ENCODE assay signal across 13 cellular contexts in the genomic region with DNA sequence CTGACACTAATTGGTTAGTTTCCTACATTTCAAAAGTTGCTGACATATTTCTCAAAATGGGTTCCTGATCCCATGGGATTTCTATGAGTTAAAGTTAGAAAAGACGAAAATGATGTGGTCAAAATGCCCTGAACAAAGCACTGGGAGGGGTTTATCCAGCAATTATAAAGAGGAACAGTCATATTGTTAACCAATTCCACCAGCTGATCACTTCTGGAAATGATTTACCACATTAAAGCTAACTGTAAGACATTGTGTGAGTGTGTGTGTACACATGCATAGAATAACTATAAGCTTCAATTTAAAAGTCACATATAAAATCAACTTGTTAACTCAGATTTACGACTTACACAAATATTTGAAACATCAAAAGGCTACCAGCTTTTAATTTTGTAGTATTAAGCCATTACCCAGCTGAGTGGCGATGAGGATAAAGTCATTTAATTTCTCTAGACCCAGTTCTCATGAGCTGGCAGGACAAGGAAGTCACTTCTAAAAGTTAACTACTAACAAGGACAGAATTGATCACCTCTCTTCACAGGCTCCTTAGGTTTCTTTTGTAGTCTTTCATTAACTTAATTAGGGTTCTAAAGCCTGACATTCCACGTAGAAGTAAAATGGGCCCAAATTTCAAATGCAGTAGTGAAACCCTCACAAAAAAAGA. TPM values are rescaled to one million over a fixed set of nuclear protein-coding genes. Genes with fewer than 3 reads are reported as not detected.
DNase-seq lines count a peak whose midpoint lies in the region; ATAC-seq, FAIRE-seq and TF ChIP-seq lines count a peak whose summit lies in the region.
"Had no signal": no experiment of that assay in that cellular context is flagged by ENCODE, and none has a peak within 500 bp of the region (broad histone marks: within the 10 kb centered on the region; RNA-seq: fewer than 3 reads in every experiment).

No MANE protein-coding gene starts in this region.

- no peak for TF ChIP-seq POLR2A in sigmoid colon (IDR thresholded peaks at IDR 0.05)

- no peak for TF ChIP-seq CTCF in astrocyte (IDR thresholded peaks at IDR 0.05; ENCODE audit: insufficient read depth, low read depth, low read length)
- TF ChIP-seq CTCF in nephron progenitor cell (IDR thresholded peaks at IDR 0.05) = no peak
- TF ChIP-seq CTCF in sigmoid colon (IDR thresholded peaks at IDR 0.05) = no peak

- H3K27me3 ChIP-seq in astrocyte (ENCODE audit: insufficient read depth, low read length) (no peaks in the 10 kb centered on the region), sigmoid colon (no peaks in the 10 kb centered on the region)
- H3K27me3 ChIP-seq: SJSA1 had no signal

- H3K9ac ChIP-seq in astrocyte (ENCODE audit: low read length) = no peak overlapping the region

- intact Hi-C loops in sigmoid colon (cut with DNase I) = no loop called here

- 22 to 63% methylated on average over 4 of the region's 4 CpGs for WGBS in sigmoid colon, 2 donors

- no peak for FAIRE-seq in astrocyte (lab: Jason Lieb, UNC)

- H3K36me3 ChIP-seq in astrocyte (ENCODE audit: insufficient read depth, low read length) (no peaks in the 10 kb centered on the region), sigmoid colon (peaks cover 0 to 15% (median 9%) of the 10 kb centered on the region in 4 donors)
- H3K36me3 ChIP-seq: SJSA1 had no signal

- H3K4me1 Mint-ChIP-seq in astrocyte (ENCODE audit: low read depth, unreplicated experiment) = peaks cover 21% of the 10 kb centered on the region
- peaks cover 57% of the 10 kb centered on the region for H3K4me1 Mint-ChIP-seq in nephron progenitor cell

- peaks cover 7% of the 10 kb centered on the region for H3K4me1 ChIP-seq in astrocyte (ENCODE audit: insufficient read depth, low read length)
- peaks cover 0 to 34% (median 7%) of the 10 kb centered on the region in 4 donors for H3K4me1 ChIP-seq in sigmoid colon
- H3K4me1 ChIP-seq: SJSA1 had no signal

- no peak overlapping the region for H2AFZ ChIP-seq in astrocyte (ENCODE audit: low read depth, low read length)

- no peaks in the 10 kb centered on the region for H3K79me2 ChIP-seq in astrocyte (ENCODE audit: insufficient read depth, low read length)

- ATAC-seq in GM18861 (IDR thresholded peaks at IDR 0.05; ENCODE audit: unreplicated experiment) = peak; percentile 49
- ATAC-seq in HG03342 (IDR thresholded peaks at IDR 0.05; ENCODE audit: unreplicated experiment) = peak; percentile 26
- no peak for ATAC-seq in HG03045 (IDR thresholded peaks at IDR 0.05; ENCODE audit: unreplicated experiment)
- ATAC-seq in left lobe of liver = no peak

- no peak for TF ChIP-seq EP300 in sigmoid colon (IDR thresholded peaks at IDR 0.05)

- DNase-seq in astrocyte (ENCODE audit: low read depth) = no peak
- no peak for DNase-seq in nephron progenitor cell
- no peak for DNase-seq in left lobe of liver (ENCODE audit: low spot score)
- no peak for DNase-seq in NCI-H1694 (lab: John Stamatoyannopoulos, UW)
- DNase-seq in sigmoid colon = no peak
- DNase-seq: activated CD4-positive, alpha-beta T cell treated with anti-CD3 and anti-CD28 coated beads for 1 hour; activated naive CD4-positive, alpha-beta T cell; glutamatergic neuron; KG1 had no signal

- H3K4me3 ChIP-seq in astrocyte (ENCODE audit: insufficient read depth, low read depth, low read length) = no peak overlapping the region
- no peak overlapping the region for H3K4me3 ChIP-seq in sigmoid colon
- H3K4me3 ChIP-seq: SJSA1 had no signal

- H3K9me3 ChIP-seq in astrocyte (ENCODE audit: insufficient read depth, low read depth, low read length) (no peaks in the 10 kb centered on the region), sigmoid colon (no peaks in the 10 kb centered on the region)
- H3K9me3 ChIP-seq: SJSA1 had no signal

- no peaks in the 10 kb centered on the region for H3K36me3 Mint-ChIP-seq in astrocyte (ENCODE audit: low read depth, unreplicated experiment)
- H3K36me3 Mint-ChIP-seq in nephron progenitor cell (ENCODE audit: low read depth) = peaks cover 5% of the 10 kb centered on the region

- H3K9me3 Mint-ChIP-seq in astrocyte (ENCODE audit: unreplicated experiment) (no peaks in the 10 kb centered on the region), nephron progenitor cell (no peaks in the 10 kb centered on the region)

- no peak overlapping the region for H3K4me2 ChIP-seq in astrocyte (ENCODE audit: low read length)

- no peaks in the 10 kb centered on the region for H4K20me1 ChIP-seq in astrocyte (ENCODE audit: insufficient read depth, low read length)

- H3K27ac Mint-ChIP-seq in astrocyte (ENCODE audit: unreplicated experiment) (peak overlapping the region; percentile 47), nephron progenitor cell (peak overlapping the region; percentile 36)

- H3K27ac ChIP-seq in astrocyte (ENCODE audit: low read depth, low read length) (no peak overlapping the region), sigmoid colon (no peak overlapping the region)
- H3K27ac ChIP-seq: SJSA1 had no signal

- no peaks in the 10 kb centered on the region for H3K27me3 Mint-ChIP-seq in astrocyte (ENCODE audit: low read depth, unreplicated experiment)
- no peaks in the 10 kb centered on the region for H3K27me3 Mint-ChIP-seq in nephron progenitor cell (ENCODE audit: low read depth, poor library complexity)

- no peak overlapping the region for H3K4me3 Mint-ChIP-seq in astrocyte (ENCODE audit: unreplicated experiment)
- H3K4me3 Mint-ChIP-seq in nephron progenitor cell = no peak overlapping the region

RNA-seq across cellular contexts. Expression of a gene that starts 40.4 kb away (rescaled TPM):
- 11.7 and 13.2 TPM in 2 replicates for total RNA-seq in astrocyte
- 116 TPM for total RNA-seq in left lobe of liver
- 100 to 1,000 TPM in 3 of 4 donors, 10 to 100 TPM in 1; 81.9 to 143 (median 107) TPM for total RNA-seq in sigmoid colon
- 10 to 100 TPM; 10.2 to 25.7 (median 10.8) TPM for polyA plus RNA-seq in sigmoid colon

Comparison
In these comparisons a context has a peak if more than half of its experiments do, and no peak if none do; other contexts are left out.
1. ATAC-seq: peak in GM18861 (single experiment) and HG03342 (single experiment); none in HG03045 (single experiment) and left lobe of liver (single experiment).